In the genomic region with DNA sequence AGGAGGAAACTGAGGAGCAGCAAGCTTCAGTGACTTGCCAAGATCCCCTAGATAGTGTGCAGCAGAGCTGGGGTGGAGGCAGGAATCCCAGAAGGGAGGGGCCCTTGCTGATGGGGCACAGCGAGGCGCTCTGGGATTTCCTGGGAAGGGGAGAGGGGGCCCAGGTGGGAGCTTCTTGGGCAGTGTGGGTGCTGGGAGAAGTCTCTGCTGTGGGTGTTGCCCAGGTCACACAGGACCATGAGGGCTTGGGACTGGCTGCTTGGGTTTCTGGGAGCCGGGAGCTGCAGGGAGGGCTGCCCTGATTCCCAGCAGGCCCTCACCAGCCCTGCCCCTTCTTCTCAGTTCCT, we compare ENCODE assay signal across 15 cellular contexts. TPM values are rescaled to one million over a fixed set of nuclear protein-coding genes. Genes with fewer than 3 reads are reported as not detected.
A peak's percentile ranks its signal among the peaks of the same experiment; 100 is the strongest.
DNase-seq lines count a peak whose midpoint lies in the region; ATAC-seq and TF ChIP-seq lines count a peak whose summit lies in the region.
"Had no signal": no experiment of that assay in that cellular context is flagged by ENCODE, and none has a peak within 500 bp of the region (broad histone marks: within the 10 kb centered on the region; RNA-seq: fewer than 3 reads in every experiment).

No MANE protein-coding gene starts in this region.

- no peak for ATAC-seq in T-helper 17 cell

- no peak for TF ChIP-seq POLR2A in stomach (IDR thresholded peaks at IDR 0.05)

- H3K4me1 ChIP-seq in stomach: peaks cover 10 to 42% (median 20%) of the 10 kb centered on the region in 4 donors
- H3K4me1 ChIP-seq: BE2C, pancreas had no signal

- CTCF ChIA-PET in RWPE1 (lab: Yijun Ruan, JAX): interaction anchor here (0.5 to 4.3 kb wide), 7 partner anchors 9 to 1286 kb away, joined by 3 to 26 read pairs (median 3); no protein-coding TSS in a partner anchor

- no peaks in the 10 kb centered on the region for H3K27me3 Mint-ChIP-seq in T-helper 17 cell

- H3K27ac ChIP-seq in layer of hippocampus (ENCODE audit: low read depth, low read length) (peak overlapping the region; percentile 62), stomach (peak overlapping the region in 4 of 5 donors; percentile 26 to 62 (median 54)), RWPE1 (no peak overlapping the region)

- DNase-seq in D341Med (ENCODE audit: low spot score) (peak; percentile 5), T-helper 17 cell (no peak), stomach (no peak), RWPE1 (ENCODE audit: low spot score) (no peak), NCI-H82 treated with DMSO at 0.1 percent for 48 hours (lab: John Stamatoyannopoulos, UW; ENCODE audit: unreplicated experiment) (no peak)
- DNase-seq in stimulated activated CD4-positive, alpha-beta T cell treated with anti-CD3 and anti-CD28 coated beads, Interleukin-4, amount 100 ng/mL, for 1 hour: no peak
- DNase-seq: activated CD4-positive, CD25-positive, alpha-beta regulatory T cell; activated naive CD4-positive, alpha-beta T cell treated with Interleukin-2 at 50 U/mL for 16 hours; BE2C; body of pancreas; NCI-H1436; NCI-H345; pancreas; stimulated activated naive CD4-positive, alpha-beta T cell treated with Interleukin-2 at 50 U/mL for 16 hours had no signal

- H3K27ac Mint-ChIP-seq in T-helper 17 cell: peak overlapping the region; percentile 96

- peaks cover 3 to 49% (median 35%) of the 10 kb centered on the region in 4 donors for H3K36me3 ChIP-seq in stomach
- H3K36me3 ChIP-seq: BE2C, pancreas had no signal

- no peak overlapping the region for H3K4me3 ChIP-seq in stomach
- H3K4me3 ChIP-seq: body of pancreas, pancreas had no signal

- WGBS in stomach, 5 donors: 86 to 97% (median 93%) methylated on average over 2 to 3 of the region's 3 CpGs

- POLR2A ChIA-PET in RWPE1 (lab: Yijun Ruan, JAX; ENCODE audit: low non-redundant PET): interaction anchor here (0.6 kb wide), 1 partner anchor 25 kb away, joined by 4 read pairs; no protein-coding TSS in a partner anchor

- no peaks in the 10 kb centered on the region for H3K9me3 ChIP-seq in T-helper 17 cell (ENCODE audit: control insufficient read depth, low read length, poor library complexity, severe bottlenecking)
- H3K9me3 ChIP-seq in stomach: no peaks in the 10 kb centered on the region
- H3K9me3 ChIP-seq: BE2C, body of pancreas, pancreas had no signal

- no peak for TF ChIP-seq EP300 in stomach (IDR thresholded peaks at IDR 0.05)

- intact Hi-C loops in stomach (cut with DNase I; ENCODE audit: low total_unique reads): loop anchor here (5.0 kb wide), 2 partner anchors 79 to 94 kb away; no protein-coding TSS in a partner anchor

- H3K4me1 Mint-ChIP-seq in T-helper 17 cell: peaks cover 20% of the 10 kb centered on the region

- H3K36me3 Mint-ChIP-seq in T-helper 17 cell (ENCODE audit: low read depth): no peaks in the 10 kb centered on the region

- no peaks in the 10 kb centered on the region for H3K27me3 ChIP-seq in layer of hippocampus (ENCODE audit: control insufficient read depth, insufficient read depth, low read length)
- no peaks in the 10 kb centered on the region for H3K27me3 ChIP-seq in stomach
- H3K27me3 ChIP-seq: BE2C, body of pancreas, pancreas had no signal

- TF ChIP-seq CTCF in stomach (IDR thresholded peaks at IDR 0.05): no peak
- no peak for TF ChIP-seq CTCF in RWPE1 (conservative IDR thresholded peaks at IDR 0.05; ENCODE audit: low read depth)

- H3K4me3 Mint-ChIP-seq in T-helper 17 cell: no peak overlapping the region

RNA-seq across cellular contexts. Expression of a gene that starts 55.2 kb away (rescaled TPM):
- total RNA-seq in T-helper 17 cell: 10 to 100 TPM; 20.3 to 28.7 TPM
- 100 to 1,000 TPM in 1 of 5 donors, 10 to 100 TPM in 4; 23.5 to 153 (median 97.4) TPM for total RNA-seq in stomach
- 10 to 100 TPM; 35.4 to 67.8 (median 55.8) TPM for polyA plus RNA-seq in stomach
